Comparison of ENCODE assay signal across 1 cellular context in the genomic region with DNA sequence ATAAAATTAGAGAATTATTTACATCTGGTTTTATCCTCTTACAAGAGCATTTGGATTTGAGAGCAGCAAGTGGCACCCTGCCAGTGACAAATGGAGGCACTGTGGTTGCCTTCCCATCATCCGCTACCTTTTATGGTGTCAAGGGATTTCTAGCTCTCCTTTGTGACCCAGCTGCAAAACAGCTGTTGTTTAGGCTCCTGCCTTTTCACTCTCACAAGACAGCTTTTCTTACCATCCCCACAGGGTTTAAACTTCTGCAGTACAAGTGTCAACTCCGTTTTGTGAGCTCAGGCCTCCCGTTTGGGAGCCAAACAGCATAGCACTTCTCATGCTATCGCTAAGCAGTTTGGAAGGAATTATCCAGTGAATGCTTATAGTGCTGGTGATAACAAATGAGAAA.
TF ChIP-seq lines count a peak whose summit lies in the region.

No MANE protein-coding gene starts in this region.

TF ChIP-seq in WTC11, 78 proteins besides CTCF, POLR2A, EP300 and RAD21:
- TF ChIP-seq, protein P1, sequence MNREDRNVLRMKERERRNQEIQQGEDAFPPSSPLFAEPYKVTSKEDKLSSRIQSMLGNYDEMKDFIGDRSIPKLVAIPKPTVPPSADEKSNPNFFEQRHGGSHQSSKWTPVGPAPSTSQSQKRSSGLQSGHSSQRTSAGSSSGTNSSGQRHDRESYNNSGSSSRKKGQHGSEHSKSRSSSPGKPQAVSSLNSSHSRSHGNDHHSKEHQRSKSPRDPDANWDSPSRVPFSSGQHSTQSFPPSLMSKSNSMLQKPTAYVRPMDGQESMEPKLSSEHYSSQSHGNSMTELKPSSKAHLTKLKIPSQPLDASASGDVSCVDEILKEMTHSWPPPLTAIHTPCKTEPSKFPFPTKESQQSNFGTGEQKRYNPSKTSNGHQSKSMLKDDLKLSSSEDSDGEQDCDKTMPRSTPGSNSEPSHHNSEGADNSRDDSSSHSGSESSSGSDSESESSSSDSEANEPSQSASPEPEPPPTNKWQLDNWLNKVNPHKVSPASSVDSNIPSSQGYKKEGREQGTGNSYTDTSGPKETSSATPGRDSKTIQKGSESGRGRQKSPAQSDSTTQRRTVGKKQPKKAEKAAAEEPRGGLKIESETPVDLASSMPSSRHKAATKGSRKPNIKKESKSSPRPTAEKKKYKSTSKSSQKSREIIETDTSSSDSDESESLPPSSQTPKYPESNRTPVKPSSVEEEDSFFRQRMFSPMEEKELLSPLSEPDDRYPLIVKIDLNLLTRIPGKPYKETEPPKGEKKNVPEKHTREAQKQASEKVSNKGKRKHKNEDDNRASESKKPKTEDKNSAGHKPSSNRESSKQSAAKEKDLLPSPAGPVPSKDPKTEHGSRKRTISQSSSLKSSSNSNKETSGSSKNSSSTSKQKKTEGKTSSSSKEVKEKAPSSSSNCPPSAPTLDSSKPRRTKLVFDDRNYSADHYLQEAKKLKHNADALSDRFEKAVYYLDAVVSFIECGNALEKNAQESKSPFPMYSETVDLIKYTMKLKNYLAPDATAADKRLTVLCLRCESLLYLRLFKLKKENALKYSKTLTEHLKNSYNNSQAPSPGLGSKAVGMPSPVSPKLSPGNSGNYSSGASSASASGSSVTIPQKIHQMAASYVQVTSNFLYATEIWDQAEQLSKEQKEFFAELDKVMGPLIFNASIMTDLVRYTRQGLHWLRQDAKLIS (CRISPR knock-in tag; IDR thresholded peaks at IDR 0.05; ENCODE audit: borderline replicate concordance): no peak
- TF ChIP-seq, protein P2, sequence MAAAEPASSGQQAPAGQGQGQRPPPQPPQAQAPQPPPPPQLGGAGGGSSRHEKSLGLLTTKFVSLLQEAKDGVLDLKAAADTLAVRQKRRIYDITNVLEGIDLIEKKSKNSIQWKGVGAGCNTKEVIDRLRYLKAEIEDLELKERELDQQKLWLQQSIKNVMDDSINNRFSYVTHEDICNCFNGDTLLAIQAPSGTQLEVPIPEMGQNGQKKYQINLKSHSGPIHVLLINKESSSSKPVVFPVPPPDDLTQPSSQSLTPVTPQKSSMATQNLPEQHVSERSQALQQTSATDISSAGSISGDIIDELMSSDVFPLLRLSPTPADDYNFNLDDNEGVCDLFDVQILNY (CRISPR knock-in tag; IDR thresholded peaks at IDR 0.05): no peak
- TF ChIP-seq TEAD1 (CRISPR knock-in tag; IDR thresholded peaks at IDR 0.05): no peak
